9 cellular contexts compared by ENCODE assay signal in the genomic region with DNA sequence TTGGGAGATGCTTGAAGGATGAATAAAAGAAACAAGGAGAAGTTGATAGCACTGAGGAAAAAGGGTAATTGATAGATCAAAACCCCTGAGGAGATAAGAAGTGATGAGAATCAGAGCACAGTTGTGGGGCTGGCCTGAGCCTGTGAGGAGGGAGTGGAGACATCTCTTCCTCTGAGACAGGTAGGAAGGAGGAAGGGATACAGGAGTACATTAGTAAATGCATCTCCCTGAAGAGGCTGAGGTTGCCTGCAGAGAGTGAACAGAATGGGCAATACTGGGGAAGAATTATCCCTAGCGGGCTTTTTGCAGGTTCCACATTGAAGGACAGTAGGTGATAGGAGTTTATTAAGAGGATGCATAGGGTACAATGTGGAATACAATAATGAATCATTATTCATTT.
"Had no signal": no experiment of that assay in that cellular context is flagged by ENCODE, and none has a peak within 500 bp of the region (broad histone marks: within the 10 kb centered on the region; RNA-seq: fewer than 3 reads in every experiment).

No MANE protein-coding gene starts in this region.

- H3K4me3 Mint-ChIP-seq: activated naive CD4-positive, alpha-beta T cell treated with anti-CD3 and anti-CD28 coated beads for 36 hours; memory B cell; naive thymus-derived CD8-positive, alpha-beta T cell; T-cell had no signal

- H3K36me3 Mint-ChIP-seq: memory B cell; naive thymus-derived CD8-positive, alpha-beta T cell; T-cell had no signal

- H3K4me1 ChIP-seq: parathyroid adenoma, right lobe of liver, vagina had no signal

- H3K4me3 ChIP-seq: right lobe of liver, vagina had no signal

- H3K9me3 ChIP-seq: right lobe of liver, vagina had no signal

- H3K9ac ChIP-seq: parathyroid adenoma had no signal

- H3K36me3 ChIP-seq: right lobe of liver, vagina had no signal

- ATAC-seq: right lobe of liver had no signal

- H3K27ac Mint-ChIP-seq: activated naive CD4-positive, alpha-beta T cell treated with anti-CD3 and anti-CD28 coated beads for 36 hours; memory B cell; T-cell had no signal

- H3K9me3 Mint-ChIP-seq: activated naive CD4-positive, alpha-beta T cell treated with anti-CD3 and anti-CD28 coated beads for 36 hours; memory B cell; naive thymus-derived CD8-positive, alpha-beta T cell; T-cell had no signal

- H3K4me1 Mint-ChIP-seq: memory B cell had no signal

- DNase-seq: right lobe of liver, T-helper 9 cell, trophoblast cell had no signal

- H2AFZ ChIP-seq: parathyroid adenoma had no signal

- H3K27ac ChIP-seq: parathyroid adenoma, right lobe of liver, vagina had no signal

- H3K27me3 ChIP-seq: right lobe of liver, vagina had no signal

- H3K79me2 ChIP-seq: parathyroid adenoma had no signal
